8 cellular contexts compared by ENCODE assay signal in genomic region chr18:76619342-76620315, GRCh38.
DNase-seq lines count a peak whose midpoint lies in the region; ATAC-seq and TF ChIP-seq lines count a peak whose summit lies in the region.

No MANE protein-coding gene starts in this region.

- 0 out of 2 replicates have a peak overlapping the region, but pooled peaks have one; percentile 28 for H3K9ac ChIP-seq in HUES48 (ENCODE audit: low read depth, low read length)

- no peaks in the 10 kb centered on the region for H3K9me3 Mint-ChIP-seq in activated naive CD8-positive, alpha-beta T cell treated with anti-CD3 and anti-CD28 coated beads, Interleukin-2, amount 50 U/mL, for 24 hours

- DNase-seq in activated naive CD8-positive, alpha-beta T cell treated with anti-CD3 and anti-CD28 coated beads, Interleukin-2, amount 50 U/mL, for 24 hours, result no peak
- DNase-seq in iPS DF 6.9 (ENCODE audit: low read depth, low spot score) (no peak), retinal pigment epithelial cell (ENCODE audit: low read depth) (no peak), HK-2 (ENCODE audit: unreplicated experiment) (no peak), HuH-7 (ENCODE audit: low spot score) (no peak)
- DNase-seq in activated effector memory CD4-positive, alpha-beta T cell treated with anti-CD3 and anti-CD28 coated beads, Interleukin-2, amount 50 U/mL, for 16 hours, result no peak

- peak; percentile 32 for ATAC-seq in GM18511 (IDR thresholded peaks at IDR 0.05; ENCODE audit: unreplicated experiment)
- peak; percentile 9 for ATAC-seq in activated naive CD8-positive, alpha-beta T cell treated with anti-CD3 and anti-CD28 coated beads, Interleukin-2, amount 50 U/mL, for 24 hours

- peaks cover 8% of the 10 kb centered on the region for H3K4me1 Mint-ChIP-seq in activated naive CD8-positive, alpha-beta T cell treated with anti-CD3 and anti-CD28 coated beads, Interleukin-2, amount 50 U/mL, for 24 hours

- H3K4me3 ChIP-seq in HUES48 (ENCODE audit: low read depth, low read length) (peak overlapping the region; percentile 48), iPS DF 6.9 (ENCODE audit: low read length) (peak overlapping the region; percentile 22; the same call in 1 of the 2 replicates), retinal pigment epithelial cell (ENCODE audit: low read length) (peak overlapping the region; percentile 27)

- H3K27ac Mint-ChIP-seq in activated naive CD8-positive, alpha-beta T cell treated with anti-CD3 and anti-CD28 coated beads, Interleukin-2, amount 50 U/mL, for 24 hours, result no peak overlapping the region

- H3K27me3 Mint-ChIP-seq in activated naive CD8-positive, alpha-beta T cell treated with anti-CD3 and anti-CD28 coated beads, Interleukin-2, amount 50 U/mL, for 24 hours, result peaks cover 39% of the 10 kb centered on the region

- H3K4me1 ChIP-seq in HUES48 (ENCODE audit: control insufficient read depth, insufficient read depth, low read length) (peaks cover 41% of the 10 kb centered on the region), iPS DF 6.9 (ENCODE audit: control insufficient read depth, insufficient read depth, low read length) (peaks cover 7% of the 10 kb centered on the region; the same call in 1 of the 2 replicates)

- no peak overlapping the region for H3K4me3 Mint-ChIP-seq in activated naive CD8-positive, alpha-beta T cell treated with anti-CD3 and anti-CD28 coated beads, Interleukin-2, amount 50 U/mL, for 24 hours

- H3K27me3 ChIP-seq in HUES48 (ENCODE audit: control insufficient read depth, insufficient read depth, low read length), result peaks cover 44% of the 10 kb centered on the region
- H3K27me3 ChIP-seq in iPS DF 6.9 (ENCODE audit: control insufficient read depth, insufficient read depth, low read length), result peaks cover 2% of the 10 kb centered on the region

- H3K36me3 Mint-ChIP-seq in activated naive CD8-positive, alpha-beta T cell treated with anti-CD3 and anti-CD28 coated beads, Interleukin-2, amount 50 U/mL, for 24 hours (ENCODE audit: low read depth), result no peaks in the 10 kb centered on the region

- H3K36me3 ChIP-seq in HUES48 (ENCODE audit: control insufficient read depth, insufficient read depth, low read length) (no peaks in the 10 kb centered on the region), iPS DF 6.9 (ENCODE audit: control insufficient read depth, insufficient read depth, low read length) (no peaks in the 10 kb centered on the region)

- H3K27ac ChIP-seq in HUES48 (ENCODE audit: low read depth, low read length) (peak overlapping the region; percentile 74), iPS DF 6.9 (ENCODE audit: low read length) (no peak overlapping the region)

- WGBS in iPS DF 6.9 (ENCODE audit: insufficient coverage, insufficient read length), result no CpG with 5 or more reads among the region's 38 CpGs

- no peak for TF ChIP-seq CTCF in retinal pigment epithelial cell (conservative IDR thresholded peaks at IDR 0.05; ENCODE audit: low read depth, low read length)

- no peaks in the 10 kb centered on the region for H3K9me3 ChIP-seq in HUES48 (ENCODE audit: control insufficient read depth, insufficient read depth, low read length)
- H3K9me3 ChIP-seq in iPS DF 6.9 (ENCODE audit: control insufficient read depth, insufficient read depth, low read length), result no peaks in the 10 kb centered on the region
